ENCODE assay signal across 2 cellular contexts in genomic region chrX:10603612-10604011, GRCh38.
TF ChIP-seq lines count a peak whose summit lies in the region.

No MANE protein-coding gene starts in this region.

TF ChIP-seq in GM23338, 12 proteins besides CTCF, POLR2A, EP300 and RAD21 (continued from another document):
- no peak for TF ChIP-seq CREB1 (CRISPR knock-in tag; IDR thresholded peaks at IDR 0.05; ENCODE audit: low read depth)
- TF ChIP-seq EZH2phosphoT487 (IDR thresholded peaks at IDR 0.05; ENCODE audit: unreplicated experiment), result no peak
- TF ChIP-seq STAT1 (IDR thresholded peaks at IDR 0.05; ENCODE audit: unreplicated experiment), result no peak
- TF ChIP-seq, protein P1, sequence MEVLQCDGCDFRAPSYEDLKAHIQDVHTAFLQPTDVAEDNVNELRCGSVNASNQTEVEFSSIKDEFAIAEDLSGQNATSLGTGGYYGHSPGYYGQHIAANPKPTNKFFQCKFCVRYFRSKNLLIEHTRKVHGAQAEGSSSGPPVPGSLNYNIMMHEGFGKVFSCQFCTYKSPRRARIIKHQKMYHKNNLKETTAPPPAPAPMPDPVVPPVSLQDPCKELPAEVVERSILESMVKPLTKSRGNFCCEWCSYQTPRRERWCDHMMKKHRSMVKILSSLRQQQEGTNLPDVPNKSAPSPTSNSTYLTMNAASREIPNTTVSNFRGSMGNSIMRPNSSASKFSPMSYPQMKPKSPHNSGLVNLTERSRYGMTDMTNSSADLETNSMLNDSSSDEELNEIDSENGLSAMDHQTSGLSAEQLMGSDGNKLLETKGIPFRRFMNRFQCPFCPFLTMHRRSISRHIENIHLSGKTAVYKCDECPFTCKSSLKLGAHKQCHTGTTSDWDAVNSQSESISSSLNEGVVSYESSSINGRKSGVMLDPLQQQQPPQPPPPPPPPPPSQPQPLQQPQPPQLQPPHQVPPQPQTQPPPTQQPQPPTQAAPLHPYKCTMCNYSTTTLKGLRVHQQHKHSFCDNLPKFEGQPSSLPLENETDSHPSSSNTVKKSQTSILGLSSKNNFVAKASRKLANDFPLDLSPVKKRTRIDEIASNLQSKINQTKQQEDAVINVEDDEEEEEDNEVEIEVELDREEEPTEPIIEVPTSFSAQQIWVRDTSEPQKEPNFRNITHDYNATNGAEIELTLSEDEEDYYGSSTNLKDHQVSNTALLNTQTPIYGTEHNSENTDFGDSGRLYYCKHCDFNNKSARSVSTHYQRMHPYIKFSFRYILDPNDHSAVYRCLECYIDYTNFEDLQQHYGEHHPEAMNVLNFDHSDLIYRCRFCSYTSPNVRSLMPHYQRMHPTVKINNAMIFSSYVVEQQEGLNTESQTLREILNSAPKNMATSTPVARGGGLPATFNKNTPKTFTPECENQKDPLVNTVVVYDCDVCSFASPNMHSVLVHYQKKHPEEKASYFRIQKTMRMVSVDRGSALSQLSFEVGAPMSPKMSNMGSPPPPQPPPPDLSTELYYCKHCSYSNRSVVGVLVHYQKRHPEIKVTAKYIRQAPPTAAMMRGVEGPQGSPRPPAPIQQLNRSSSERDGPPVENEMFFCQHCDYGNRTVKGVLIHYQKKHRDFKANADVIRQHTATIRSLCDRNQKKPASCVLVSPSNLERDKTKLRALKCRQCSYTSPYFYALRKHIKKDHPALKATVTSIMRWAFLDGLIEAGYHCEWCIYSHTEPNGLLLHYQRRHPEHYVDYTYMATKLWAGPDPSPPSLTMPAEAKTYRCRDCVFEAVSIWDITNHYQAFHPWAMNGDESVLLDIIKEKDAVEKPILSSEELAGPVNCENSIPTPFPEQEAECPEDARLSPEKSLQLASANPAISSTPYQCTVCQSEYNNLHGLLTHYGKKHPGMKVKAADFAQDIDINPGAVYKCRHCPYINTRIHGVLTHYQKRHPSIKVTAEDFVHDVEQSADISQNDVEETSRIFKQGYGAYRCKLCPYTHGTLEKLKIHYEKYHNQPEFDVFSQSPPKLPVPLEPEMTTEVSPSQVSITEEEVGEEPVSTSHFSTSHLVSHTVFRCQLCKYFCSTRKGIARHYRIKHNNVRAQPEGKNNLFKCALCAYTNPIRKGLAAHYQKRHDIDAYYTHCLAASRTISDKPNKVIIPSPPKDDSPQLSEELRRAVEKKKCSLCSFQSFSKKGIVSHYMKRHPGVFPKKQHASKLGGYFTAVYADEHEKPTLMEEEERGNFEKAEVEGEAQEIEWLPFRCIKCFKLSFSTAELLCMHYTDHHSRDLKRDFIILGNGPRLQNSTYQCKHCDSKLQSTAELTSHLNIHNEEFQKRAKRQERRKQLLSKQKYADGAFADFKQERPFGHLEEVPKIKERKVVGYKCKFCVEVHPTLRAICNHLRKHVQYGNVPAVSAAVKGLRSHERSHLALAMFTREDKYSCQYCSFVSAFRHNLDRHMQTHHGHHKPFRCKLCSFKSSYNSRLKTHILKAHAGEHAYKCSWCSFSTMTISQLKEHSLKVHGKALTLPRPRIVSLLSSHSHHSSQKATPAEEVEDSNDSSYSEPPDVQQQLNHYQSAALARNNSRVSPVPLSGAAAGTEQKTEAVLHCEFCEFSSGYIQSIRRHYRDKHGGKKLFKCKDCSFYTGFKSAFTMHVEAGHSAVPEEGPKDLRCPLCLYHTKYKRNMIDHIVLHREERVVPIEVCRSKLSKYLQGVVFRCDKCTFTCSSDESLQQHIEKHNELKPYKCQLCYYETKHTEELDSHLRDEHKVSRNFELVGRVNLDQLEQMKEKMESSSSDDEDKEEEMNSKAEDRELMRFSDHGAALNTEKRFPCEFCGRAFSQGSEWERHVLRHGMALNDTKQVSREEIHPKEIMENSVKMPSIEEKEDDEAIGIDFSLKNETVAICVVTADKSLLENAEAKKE (CRISPR knock-in tag; IDR thresholded peaks at IDR 0.05), result no peak
- TF ChIP-seq, protein P2, sequence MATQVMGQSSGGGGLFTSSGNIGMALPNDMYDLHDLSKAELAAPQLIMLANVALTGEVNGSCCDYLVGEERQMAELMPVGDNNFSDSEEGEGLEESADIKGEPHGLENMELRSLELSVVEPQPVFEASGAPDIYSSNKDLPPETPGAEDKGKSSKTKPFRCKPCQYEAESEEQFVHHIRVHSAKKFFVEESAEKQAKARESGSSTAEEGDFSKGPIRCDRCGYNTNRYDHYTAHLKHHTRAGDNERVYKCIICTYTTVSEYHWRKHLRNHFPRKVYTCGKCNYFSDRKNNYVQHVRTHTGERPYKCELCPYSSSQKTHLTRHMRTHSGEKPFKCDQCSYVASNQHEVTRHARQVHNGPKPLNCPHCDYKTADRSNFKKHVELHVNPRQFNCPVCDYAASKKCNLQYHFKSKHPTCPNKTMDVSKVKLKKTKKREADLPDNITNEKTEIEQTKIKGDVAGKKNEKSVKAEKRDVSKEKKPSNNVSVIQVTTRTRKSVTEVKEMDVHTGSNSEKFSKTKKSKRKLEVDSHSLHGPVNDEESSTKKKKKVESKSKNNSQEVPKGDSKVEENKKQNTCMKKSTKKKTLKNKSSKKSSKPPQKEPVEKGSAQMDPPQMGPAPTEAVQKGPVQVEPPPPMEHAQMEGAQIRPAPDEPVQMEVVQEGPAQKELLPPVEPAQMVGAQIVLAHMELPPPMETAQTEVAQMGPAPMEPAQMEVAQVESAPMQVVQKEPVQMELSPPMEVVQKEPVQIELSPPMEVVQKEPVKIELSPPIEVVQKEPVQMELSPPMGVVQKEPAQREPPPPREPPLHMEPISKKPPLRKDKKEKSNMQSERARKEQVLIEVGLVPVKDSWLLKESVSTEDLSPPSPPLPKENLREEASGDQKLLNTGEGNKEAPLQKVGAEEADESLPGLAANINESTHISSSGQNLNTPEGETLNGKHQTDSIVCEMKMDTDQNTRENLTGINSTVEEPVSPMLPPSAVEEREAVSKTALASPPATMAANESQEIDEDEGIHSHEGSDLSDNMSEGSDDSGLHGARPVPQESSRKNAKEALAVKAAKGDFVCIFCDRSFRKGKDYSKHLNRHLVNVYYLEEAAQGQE (IDR thresholded peaks at IDR 0.05; ENCODE audit: unreplicated experiment), result no peak
- no peak for TF ChIP-seq NANOG (IDR thresholded peaks at IDR 0.05; ENCODE audit: borderline replicate concordance)
- no peak for TF ChIP-seq JUNB (IDR thresholded peaks at IDR 0.05; ENCODE audit: unreplicated experiment)
- no peak for TF ChIP-seq ZNF331 (CRISPR knock-in tag; IDR thresholded peaks at IDR 0.05; ENCODE audit: low read depth)
- TF ChIP-seq ZNF114 (CRISPR knock-in tag; IDR thresholded peaks at IDR 0.05), result no peak
- TF ChIP-seq EZH2 (IDR thresholded peaks at IDR 0.05; ENCODE audit: low read depth, unreplicated experiment), result no peak

TF ChIP-seq in HEK293T, 16 proteins besides CTCF, POLR2A, EP300 and RAD21 (continued from another document):
- TF ChIP-seq PKNOX1 (IDR thresholded peaks at IDR 0.05) (no peak), BHLHE40 (IDR thresholded peaks at IDR 0.05; ENCODE audit: borderline replicate concordance) (no peak), L3MBTL2 (conservative IDR thresholded peaks at IDR 0.05) (no peak), NFRKB (IDR thresholded peaks at IDR 0.05) (no peak), CTBP1 (IDR thresholded peaks at IDR 0.05; ENCODE audit: borderline replicate concordance) (no peak), SUZ12 (IDR thresholded peaks at IDR 0.05) (no peak), SP1 (IDR thresholded peaks at IDR 0.05) (no peak), ELF4 (IDR thresholded peaks at IDR 0.05) (no peak)
